ENCODE assay signal across 8 cellular contexts in the genomic region with DNA sequence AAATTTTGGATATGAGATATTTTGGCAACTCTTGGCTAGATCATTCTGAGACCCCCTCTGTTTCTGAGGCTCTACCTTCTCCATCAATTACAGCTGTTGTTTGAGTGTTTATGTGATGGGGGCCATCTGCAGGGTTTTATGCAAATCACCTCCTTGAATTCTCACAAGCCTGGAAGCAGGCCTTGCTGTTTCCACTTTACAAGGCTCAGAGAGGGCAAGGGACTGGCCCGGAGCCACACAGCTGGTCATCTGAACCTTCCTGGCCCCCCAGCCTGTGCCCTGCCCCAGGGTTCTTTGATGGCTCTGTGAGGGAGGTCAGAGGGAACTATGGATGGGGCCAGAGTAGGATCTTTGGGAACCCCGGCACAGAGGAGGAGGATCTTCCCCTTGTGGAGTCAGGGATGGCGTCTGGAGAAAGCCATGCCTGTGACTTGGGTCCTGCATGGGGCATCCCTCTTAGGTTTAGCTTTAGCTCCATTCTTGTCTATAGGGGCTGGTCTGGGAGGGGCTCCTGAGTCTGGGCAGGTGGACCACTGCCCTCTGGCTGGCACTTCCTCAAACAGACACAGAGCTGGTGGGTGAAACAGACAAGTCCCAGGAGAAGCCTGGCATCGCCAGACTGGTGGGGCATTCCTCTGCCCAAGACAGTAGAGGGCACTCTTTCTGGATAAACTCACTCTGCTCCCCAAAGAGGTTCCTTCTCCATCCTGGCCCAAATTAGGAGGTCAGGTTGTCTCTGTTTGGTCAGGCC. TPM values are rescaled to one million over a fixed set of nuclear protein-coding genes. Genes with fewer than 3 reads are reported as not detected.
A peak's percentile ranks its signal among the peaks of the same experiment; 100 is the strongest.
DNase-seq lines count a peak whose midpoint lies in the region; ATAC-seq and TF ChIP-seq lines count a peak whose summit lies in the region.
"Had no signal": no experiment of that assay in that cellular context is flagged by ENCODE, and none has a peak within 500 bp of the region (broad histone marks: within the 10 kb centered on the region; RNA-seq: fewer than 3 reads in every experiment).

No MANE protein-coding gene starts in this region.

- CTCF ChIA-PET in GM10248 (lab: Yijun Ruan, JAX): interaction anchor here (0.6 to 3.4 kb wide), 6 partner anchors 9 to 248 kb away, joined by 3 to 10 read pairs (median 8); no protein-coding TSS in a partner anchor
- CTCF ChIA-PET in HEK293T (lab: Yijun Ruan, JAX): interaction anchor here (0.6 kb wide), 1 partner anchor 457 kb away, joined by 3 read pairs; no protein-coding TSS in a partner anchor

- peak overlapping the region; percentile 73 for H3K27ac Mint-ChIP-seq in activated naive CD8-positive, alpha-beta T cell treated with anti-CD3 and anti-CD28 coated beads for 36 hours
- H3K27ac Mint-ChIP-seq in natural killer cell: peak overlapping the region; percentile 23 to 91

- TF ChIP-seq CTCF in GM10248 (IDR thresholded peaks at IDR 0.05; ENCODE audit: control extremely low read depth, extremely low read depth, low read depth, missing control alignments) (peak; percentile 21), natural killer cell (IDR thresholded peaks at IDR 0.05) (no peak)

- DNase-seq in GM10248 (ENCODE audit: extremely low spot score): peak; percentile 14
- DNase-seq in HEK293T (ENCODE audit: extremely low spot score): peak; percentile 3
- no peak for DNase-seq in activated naive CD8-positive, alpha-beta T cell treated with anti-CD3 and anti-CD28 coated beads for 36 hours
- peak; percentile 8 for DNase-seq in natural killer cell
- no peak for DNase-seq in NK-92 (lab: John Stamatoyannopoulos, UW; ENCODE audit: unreplicated experiment)
- DNase-seq in foreskin melanocyte: no peak
- no peak for DNase-seq in NCI-H1417 treated with DMSO at 0.1 percent for 48 hours (lab: John Stamatoyannopoulos, UW)
- DNase-seq: activated gamma-delta T cell had no signal

- peaks cover 78% of the 10 kb centered on the region for H3K4me1 Mint-ChIP-seq in activated naive CD8-positive, alpha-beta T cell treated with anti-CD3 and anti-CD28 coated beads for 36 hours
- H3K4me1 Mint-ChIP-seq in natural killer cell: peaks cover 38 to 40% of the 10 kb centered on the region in 2 donors

- intact Hi-C loops in natural killer cell (cut with micrococcal nuclease): no loop called here

- no peak for ATAC-seq in natural killer cell

- H3K4me3 Mint-ChIP-seq in activated naive CD8-positive, alpha-beta T cell treated with anti-CD3 and anti-CD28 coated beads for 36 hours: peak overlapping the region; percentile 32
- H3K4me3 Mint-ChIP-seq in natural killer cell: no peak overlapping the region

- POLR2A ChIA-PET in GM10248 (lab: Yijun Ruan, JAX) (interaction anchor here (4.6 kb wide), 1 partner anchor 22 kb away, joined by 32 read pairs; no protein-coding TSS in a partner anchor), HEK293T (lab: Yijun Ruan, JAX) (no interaction called here)

- peaks cover 81% of the 10 kb centered on the region for H3K36me3 Mint-ChIP-seq in activated naive CD8-positive, alpha-beta T cell treated with anti-CD3 and anti-CD28 coated beads for 36 hours
- H3K36me3 Mint-ChIP-seq in natural killer cell: peaks cover 1% of the 10 kb centered on the region

- peaks cover 6% of the 10 kb centered on the region for H3K9me3 Mint-ChIP-seq in activated naive CD8-positive, alpha-beta T cell treated with anti-CD3 and anti-CD28 coated beads for 36 hours
- H3K9me3 Mint-ChIP-seq in natural killer cell: no peaks in the 10 kb centered on the region

- H3K27me3 Mint-ChIP-seq in activated naive CD8-positive, alpha-beta T cell treated with anti-CD3 and anti-CD28 coated beads for 36 hours: no peaks in the 10 kb centered on the region
- no peaks in the 10 kb centered on the region for H3K27me3 Mint-ChIP-seq in natural killer cell (ENCODE audit: low read depth in 2 of 2)

TF ChIP-seq in HEK293T, 16 proteins besides CTCF, POLR2A, EP300 and RAD21:
- TF ChIP-seq SUZ12 (IDR thresholded peaks at IDR 0.05): no peak
- TF ChIP-seq ARNT (IDR thresholded peaks at IDR 0.05): no peak
- TF ChIP-seq L3MBTL2 (conservative IDR thresholded peaks at IDR 0.05): no peak
- TF ChIP-seq TARDBP (IDR thresholded peaks at IDR 0.05): no peak
- no peak for TF ChIP-seq FOXK2 (IDR thresholded peaks at IDR 0.05)
- TF ChIP-seq FOXA1 (IDR thresholded peaks at IDR 0.05): no peak
- no peak for TF ChIP-seq CTBP1 (IDR thresholded peaks at IDR 0.05; ENCODE audit: borderline replicate concordance)
- no peak for TF ChIP-seq ELF4 (IDR thresholded peaks at IDR 0.05)
- no peak for TF ChIP-seq LEF1 (IDR thresholded peaks at IDR 0.05; ENCODE audit: borderline replicate concordance)
TF ChIP-seq in HEK293T: peak in this region for 0.

RNA-seq across cellular contexts. Expression of a gene that starts 26.2 kb away (rescaled TPM):
- total RNA-seq in activated naive CD8-positive, alpha-beta T cell treated with anti-CD3 and anti-CD28 coated beads for 36 hours: 10 to 100 TPM; 99.3 to 99.5 TPM
- total RNA-seq in natural killer cell: 10 to 100 TPM; 24.3 to 45.7 (median 26.5) TPM

Comparison
In these comparisons a context has a peak if more than half of its experiments do, and no peak if none do; other contexts are left out.
1. DNase-seq: peak in GM10248 (single experiment), HEK293T (single experiment) and natural killer cell (single experiment); none in activated naive CD8-positive, alpha-beta T cell treated with anti-CD3 and anti-CD28 coated beads for 36 hours (single experiment), NK-92 (single experiment), foreskin melanocyte (single experiment) and NCI-H1417 treated with DMSO at 0.1 percent for 48 hours (single experiment).